9 cellular contexts compared by ENCODE assay signal in genomic region chr11:84289381-84289906, GRCh38.
DNase-seq lines count a peak whose midpoint lies in the region; ATAC-seq and TF ChIP-seq lines count a peak whose summit lies in the region.
"Had no signal": no experiment of that assay in that cellular context is flagged by ENCODE, and none has a peak within 500 bp of the region (broad histone marks: within the 10 kb centered on the region; RNA-seq: fewer than 3 reads in every experiment).

No MANE protein-coding gene starts in this region.

- no peak for TF ChIP-seq CTCF in OCI-LY3 (IDR thresholded peaks at IDR 0.05; ENCODE audit: low read depth, low read length)
- TF ChIP-seq CTCF in progenitor cell of endocrine pancreas (IDR thresholded peaks at IDR 0.05; ENCODE audit: unreplicated experiment): no peak
- TF ChIP-seq CTCF in gastrocnemius medialis (IDR thresholded peaks at IDR 0.05 in 4 of 5, conservative IDR thresholded peaks at IDR 0.05 in 1 of 5): no peak

- H3K9ac ChIP-seq in OCI-LY3 (ENCODE audit: low read length): peak overlapping the region; percentile 40

- ATAC-seq in GM18870 (IDR thresholded peaks at IDR 0.05; ENCODE audit: unreplicated experiment) (peak; percentile 99), HG02759 (IDR thresholded peaks at IDR 0.05; ENCODE audit: unreplicated experiment) (peak; percentile 97), gastrocnemius medialis (no peak)

- H3K27me3 ChIP-seq in OCI-LY3 (ENCODE audit: low read depth, low read length): no peaks in the 10 kb centered on the region
- no peaks in the 10 kb centered on the region for H3K27me3 ChIP-seq in gastrocnemius medialis

- no peaks in the 10 kb centered on the region for H4K20me1 ChIP-seq in OCI-LY3 (ENCODE audit: insufficient read depth, low read length)

- peaks cover 9% of the 10 kb centered on the region for H3K36me3 ChIP-seq in OCI-LY3 (replicated peaks; ENCODE audit: low read depth, low read length)
- H3K36me3 ChIP-seq in gastrocnemius medialis: no peaks in the 10 kb centered on the region

- peaks cover 6% of the 10 kb centered on the region; the same call in 1 of the 2 replicates for H3K9me3 ChIP-seq in OCI-LY3 (ENCODE audit: insufficient read depth, low read length)
- H3K9me3 ChIP-seq in gastrocnemius medialis: no peaks in the 10 kb centered on the region

- H3K27ac Mint-ChIP-seq in progenitor cell of endocrine pancreas: no peak overlapping the region

- peak overlapping the region; percentile 43 for H3K4me3 ChIP-seq in OCI-LY3 (ENCODE audit: low read length)
- H3K4me3 ChIP-seq in skeletal muscle cell (ENCODE audit: low read depth, low read length): no peak overlapping the region
- H3K4me3 ChIP-seq in gastrocnemius medialis: no peak overlapping the region

- H3K27ac ChIP-seq in OCI-LY3 (ENCODE audit: low read length) (peak overlapping the region; percentile 90), gastrocnemius medialis (no peak overlapping the region)
- H3K27ac ChIP-seq: HL-60 had no signal

- in situ Hi-C loops in gastrocnemius medialis (cut with MboI; ENCODE audit: low sequenced_read_pairs in 4 of 4): no loop called here

- H3K79me2 ChIP-seq in OCI-LY3 (ENCODE audit: low read length): no peaks in the 10 kb centered on the region

- no peak overlapping the region for H3K4me3 Mint-ChIP-seq in progenitor cell of endocrine pancreas (ENCODE audit: low read depth)

- no peaks in the 10 kb centered on the region for H3K36me3 Mint-ChIP-seq in progenitor cell of endocrine pancreas (ENCODE audit: insufficient read depth)

- peak overlapping the region; percentile 69 for H2AFZ ChIP-seq in OCI-LY3 (ENCODE audit: low read depth, low read length)

- H3K4me1 ChIP-seq in OCI-LY3 (ENCODE audit: low read length) (peaks cover 34% of the 10 kb centered on the region), gastrocnemius medialis (no peaks in the 10 kb centered on the region)

- no peaks in the 10 kb centered on the region for H3K4me1 Mint-ChIP-seq in progenitor cell of endocrine pancreas (ENCODE audit: low read depth)

- H3K9me3 Mint-ChIP-seq in progenitor cell of endocrine pancreas (ENCODE audit: low read depth): no peaks in the 10 kb centered on the region

- peak; percentile 45 for DNase-seq in skeletal muscle cell (ENCODE audit: low read depth)
- DNase-seq in progenitor cell of endocrine pancreas (ENCODE audit: low spot score, unreplicated experiment): no peak
- DNase-seq in COLO668 (lab: John Stamatoyannopoulos, UW; ENCODE audit: unreplicated experiment): no peak
- DNase-seq in gastrocnemius medialis: no peak
- DNase-seq in SIG-M5 treated with dmso at 0.1 percent for 504 hours (lab: John Stamatoyannopoulos, UW; ENCODE audit: unreplicated experiment): no peak

- intact Hi-C loops in gastrocnemius medialis (cut with DNase I; ENCODE audit: low total_unique reads): no loop called here

- peak overlapping the region; percentile 71 for H3K4me2 ChIP-seq in OCI-LY3 (ENCODE audit: low read length)

- TF ChIP-seq POLR2A in gastrocnemius medialis (IDR thresholded peaks at IDR 0.05): no peak

- no peaks in the 10 kb centered on the region for H3K27me3 Mint-ChIP-seq in progenitor cell of endocrine pancreas

Comparison
In these comparisons a context has a peak if more than half of its experiments do, and no peak if none do; other contexts are left out.
1. ATAC-seq: peak in GM18870 (single experiment) and HG02759 (single experiment); none in gastrocnemius medialis (0 of 2).